ENCODE assay signal across 23 cellular contexts in genomic region chr11:92702771-92703170, GRCh38.
DNase-seq lines count a peak whose midpoint lies in the region; ATAC-seq, FAIRE-seq and TF ChIP-seq lines count a peak whose summit lies in the region.
"Had no signal": no experiment of that assay in that cellular context is flagged by ENCODE, and none has a peak within 500 bp of the region (broad histone marks: within the 10 kb centered on the region; RNA-seq: fewer than 3 reads in every experiment).

No MANE protein-coding gene starts in this region.

- TF ChIP-seq CTCF in choroid plexus epithelial cell (conservative IDR thresholded peaks at IDR 0.05; ENCODE audit: low read depth, low read length) = no peak

- no peak for FAIRE-seq in RCC 7860 (lab: Jason Lieb, UNC)
- FAIRE-seq: A549, H1 had no signal

- no peak for ATAC-seq in HG03135 (IDR thresholded peaks at IDR 0.05; ENCODE audit: unreplicated experiment)
- no peak for ATAC-seq in HG03095 (IDR thresholded peaks at IDR 0.05; ENCODE audit: unreplicated experiment)
- ATAC-seq: A549 had no signal

- H3K4me3 ChIP-seq in choroid plexus epithelial cell (ENCODE audit: low read depth, low read length) = no peak overlapping the region
- H3K4me3 ChIP-seq: A549, BLaER1, thyroid gland had no signal

- peak; percentile 6 for DNase-seq in AG08395 (ENCODE audit: low spot score)
- peak; percentile 12 for DNase-seq in RCC 7860 (ENCODE audit: low spot score)
- peak; percentile 13 for DNase-seq in choroid plexus epithelial cell (ENCODE audit: low read depth)
- peak; percentile 5 for DNase-seq in iris pigment epithelial cell (ENCODE audit: low read depth)
- no peak for DNase-seq in NCI-H146 treated with DMSO at 0.1 percent for 48 hours (lab: John Stamatoyannopoulos, UW; ENCODE audit: unreplicated experiment)
- DNase-seq in iPS-NIHi11 (ENCODE audit: low spot score) = no peak
- DNase-seq: activated B cell treated with CpG ODN at 0.5 μM for 24 hours; activated CD4-positive, alpha-beta T cell treated with anti-CD3 and anti-CD28 coated beads, Interleukin-2, amount 50 U/mL, for 4 hours; activated CD8-positive, alpha-beta memory T cell treated with anti-CD3 and anti-CD28 coated beads, Interleukin-2, amount 50 U/mL, for 48 hours; activated naive CD8-positive, alpha-beta T cell treated with anti-CD3 and anti-CD28 coated beads, Interleukin-2, amount 10 ng/mL, durations not matched to agents 7 days and 5 days; COR-L47; DND-41; left cardiac atrium; NK-92 treated with Interleukin-12 subunit alpha and Interleukin-12 subunit beta, amount 100 ng/mL, for 24 hours; nucleus accumbens; stimulated activated CD4-positive, alpha-beta T cell treated with anti-CD3 and anti-CD28 coated beads, Interleukin-12 subunit alpha, Interleukin-12 subunit beta, amount 100 ng/mL, for 4 hours; stimulated activated CD4-positive, alpha-beta T cell treated with anti-CD3 and anti-CD28 coated beads, Interleukin-4, amount 100 ng/mL, for 4 hours; thyroid gland had no signal

Comparison
In these comparisons a context has a peak if more than half of its experiments do, and no peak if none do; other contexts are left out.
1. DNase-seq: peak in AG08395 (single experiment), RCC 7860 (single experiment), choroid plexus epithelial cell (single experiment) and iris pigment epithelial cell (single experiment); none in NCI-H146 treated with DMSO at 0.1 percent for 48 hours (single experiment) and iPS-NIHi11 (single experiment).